ENCODE assay signal across 20 cellular contexts in genomic region chr12:113468365-113469223, GRCh38. TPM values are rescaled to one million over a fixed set of nuclear protein-coding genes. Genes with fewer than 3 reads are reported as not detected.
DNase-seq lines count a peak whose midpoint lies in the region; ATAC-seq and TF ChIP-seq lines count a peak whose summit lies in the region.
"Had no signal": no experiment of that assay in that cellular context is flagged by ENCODE, and none has a peak within 500 bp of the region (broad histone marks: within the 10 kb centered on the region; RNA-seq: fewer than 3 reads in every experiment).

No MANE protein-coding gene starts in this region.

- no peak overlapping the region for H3K27ac ChIP-seq in ectodermal cell (ENCODE audit: insufficient read depth, low read depth, low read length, poor library complexity, severe bottlenecking)
- no peak overlapping the region for H3K27ac ChIP-seq in CD8-positive, alpha-beta T cell (ENCODE audit: low read depth, low read length)
- H3K27ac ChIP-seq: 22Rv1, adrenal gland, gastroesophageal sphincter had no signal

- H3K27me3 Mint-ChIP-seq in nephron (ENCODE audit: low read depth): peaks cover 100% of the 10 kb centered on the region
- H3K27me3 Mint-ChIP-seq in CD8-positive, alpha-beta T cell (ENCODE audit: low read depth): peaks cover 61% of the 10 kb centered on the region

- DNase-seq in NCI-H2029 (lab: John Stamatoyannopoulos, UW): peak; percentile 33
- no peak for DNase-seq in NCI-H2029 treated with DMSO at 0.1 percent for 48 hours (lab: John Stamatoyannopoulos, UW)
- peak; percentile 22 for DNase-seq in GM20000 (ENCODE audit: low spot score)
- DNase-seq in CD8-positive, alpha-beta T cell: no peak
- DNase-seq: activated T-cell treated with anti-CD3 and anti-CD28 coated beads, Interleukin-2, amount 50 U/mL, for 4 hours; adrenal gland; CD4-positive, CD25-positive, alpha-beta regulatory T cell; GF-D8; kidney glomerular epithelial cell; mucosa of descending colon; NCI-H1694; T-cell had no signal

- H3K27ac Mint-ChIP-seq in nephron: no peak overlapping the region
- H3K27ac Mint-ChIP-seq in CD8-positive, alpha-beta T cell: no peak overlapping the region
- H3K27ac Mint-ChIP-seq: CD4-positive, CD25-positive, alpha-beta regulatory T cell had no signal

- peak overlapping the region; percentile 2 to 48 (median 35) for H3K4me3 Mint-ChIP-seq in nephron
- no peak overlapping the region for H3K4me3 Mint-ChIP-seq in CD8-positive, alpha-beta T cell
- H3K4me3 Mint-ChIP-seq: activated T-cell treated with anti-CD3 and anti-CD28 coated beads, Interleukin-2, amount 50 U/mL, for 4 hours; CD4-positive, CD25-positive, alpha-beta regulatory T cell had no signal

- CTCF ChIA-PET in CD8-positive, alpha-beta T cell (lab: Charles Lee): no interaction called here

- ATAC-seq in HG03442 (IDR thresholded peaks at IDR 0.05; ENCODE audit: unreplicated experiment): no peak
- ATAC-seq in CD8-positive, alpha-beta T cell: no peak
- ATAC-seq in HG03378 (IDR thresholded peaks at IDR 0.05; ENCODE audit: unreplicated experiment): no peak
- ATAC-seq: activated CD4-positive, CD25-positive, alpha-beta regulatory T cell treated with anti-CD3 and anti-CD28 coated beads, Interleukin-2, amount 50 U/mL, for 24 hours; activated T-cell treated with anti-CD3 and anti-CD28 coated beads, Interleukin-2, amount 50 U/mL, for 4 hours; gastroesophageal sphincter; T-cell had no signal

- H3K4me1 Mint-ChIP-seq in nephron: peaks cover 17% of the 10 kb centered on the region
- H3K4me1 Mint-ChIP-seq in CD8-positive, alpha-beta T cell (ENCODE audit: low read depth): peaks cover 33% of the 10 kb centered on the region

- H3K4me1 ChIP-seq in ectodermal cell (ENCODE audit: control insufficient read depth, insufficient read depth, low read length): peaks cover 71% of the 10 kb centered on the region
- H3K4me1 ChIP-seq in CD8-positive, alpha-beta T cell (ENCODE audit: insufficient read depth, low read length): peaks cover 13% of the 10 kb centered on the region

- 3 to 4% methylated on average over 38 of the region's 38 CpGs for WGBS in ectodermal cell, 2 experiments

- H3K9me3 Mint-ChIP-seq in nephron: no peaks in the 10 kb centered on the region
- H3K9me3 Mint-ChIP-seq in CD8-positive, alpha-beta T cell: no peaks in the 10 kb centered on the region
- H3K9me3 Mint-ChIP-seq: activated T-cell treated with anti-CD3 and anti-CD28 coated beads, Interleukin-2, amount 50 U/mL, for 4 hours; T-cell had no signal

- POLR2A ChIA-PET in CD8-positive, alpha-beta T cell (lab: Charles Lee): no interaction called here

- no peaks in the 10 kb centered on the region for H3K36me3 ChIP-seq in ectodermal cell (ENCODE audit: control insufficient read depth, insufficient read depth, low read length)
- no peaks in the 10 kb centered on the region for H3K36me3 ChIP-seq in CD8-positive, alpha-beta T cell (ENCODE audit: insufficient read depth, low read length)
- H3K36me3 ChIP-seq: adrenal gland, gastroesophageal sphincter had no signal

- no peaks in the 10 kb centered on the region for H3K36me3 Mint-ChIP-seq in nephron (ENCODE audit: low read depth)
- H3K36me3 Mint-ChIP-seq in CD8-positive, alpha-beta T cell: no peaks in the 10 kb centered on the region
- H3K36me3 Mint-ChIP-seq: CD4-positive, CD25-positive, alpha-beta regulatory T cell; T-cell had no signal

- intact Hi-C loops in CD8-positive, alpha-beta T cell (cut with DNase I, micrococcal nuclease): no loop called here

- H3K4me3 ChIP-seq in ectodermal cell (ENCODE audit: insufficient read depth, low read depth, low read length): peak overlapping the region; percentile 84
- H3K4me3 ChIP-seq in CD8-positive, alpha-beta T cell (ENCODE audit: low read depth, low read length): no peak overlapping the region
- H3K4me3 ChIP-seq: mucosa of descending colon had no signal

- H3K9me3 ChIP-seq in ectodermal cell (ENCODE audit: control insufficient read depth, low read length): no peaks in the 10 kb centered on the region
- no peaks in the 10 kb centered on the region for H3K9me3 ChIP-seq in CD8-positive, alpha-beta T cell (ENCODE audit: low read length)
- H3K9me3 ChIP-seq: adrenal gland, gastroesophageal sphincter, mucosa of descending colon had no signal

- peaks cover 100% of the 10 kb centered on the region for H3K27me3 ChIP-seq in ectodermal cell (ENCODE audit: control insufficient read depth, insufficient read depth, low read length, poor library complexity, severe bottlenecking)
- peaks cover 34% of the 10 kb centered on the region for H3K27me3 ChIP-seq in CD8-positive, alpha-beta T cell (ENCODE audit: insufficient read depth, low read length)

- no peak for TF ChIP-seq CTCF in GM20000 (IDR thresholded peaks at IDR 0.05; ENCODE audit: extremely low read depth, missing control alignments)
- TF ChIP-seq CTCF in nephron (IDR thresholded peaks at IDR 0.05; ENCODE audit: unreplicated experiment in 3 of 3): no peak
- TF ChIP-seq CTCF in CD8-positive, alpha-beta T cell (IDR thresholded peaks at IDR 0.05): no peak

RNA-seq across cellular contexts. Expression of gene LHX5, which starts 3.1 kb away (rescaled TPM):
- 36.3 TPM for polyA plus RNA-seq in ectodermal cell (2013, experiment 1 of 4)
- 55.7 TPM for polyA plus RNA-seq in ectodermal cell (2013, experiment 2 of 4)
- 39.0 TPM for polyA plus RNA-seq in ectodermal cell (2013, experiment 3 of 4)
- polyA plus RNA-seq in ectodermal cell (2013, experiment 4 of 4): 43.8 TPM
- not detected for total RNA-seq in CD8-positive, alpha-beta T cell
- total RNA-seq: activated T-cell treated with anti-CD3 and anti-CD28 coated beads, Interleukin-2, amount 50 U/mL, for 4 hours; adrenal gland; CD4-positive, CD25-positive, alpha-beta regulatory T cell; gastroesophageal sphincter; mucosa of descending colon; posterior vena cava; T-cell had no signal
- polyA plus RNA-seq: adrenal gland; CD4-positive, CD25-positive, alpha-beta regulatory T cell had no signal

RNA-seq across cellular contexts. Expression of gene SDSL, which starts 46.4 kb away (rescaled TPM):
- polyA plus RNA-seq in ectodermal cell (2013, experiment 1 of 4): 3.7 TPM
- 3.1 TPM for polyA plus RNA-seq in ectodermal cell (2013, experiment 2 of 4)
- 4.5 TPM for polyA plus RNA-seq in ectodermal cell (2013, experiment 3 of 4)
- 4.2 TPM for polyA plus RNA-seq in ectodermal cell (2013, experiment 4 of 4)
- total RNA-seq in CD8-positive, alpha-beta T cell: not detected
- total RNA-seq: CD4-positive, CD25-positive, alpha-beta regulatory T cell had no signal

Comparison
In these comparisons a context has a peak if more than half of its experiments do, and no peak if none do; other contexts are left out.
1. DNase-seq: peak in NCI-H2029 (single experiment) and GM20000 (single experiment); none in NCI-H2029 treated with DMSO at 0.1 percent for 48 hours (single experiment) and CD8-positive, alpha-beta T cell (0 of 7).